ENCODE assay signal across 10 cellular contexts in genomic region chr3:58350627-58351013, GRCh38. TPM values are rescaled to one million over a fixed set of nuclear protein-coding genes. Genes with fewer than 3 reads are reported as not detected.
DNase-seq lines count a peak whose midpoint lies in the region; ATAC-seq and TF ChIP-seq lines count a peak whose summit lies in the region.
"Had no signal": no experiment of that assay in that cellular context is flagged by ENCODE, and none has a peak within 500 bp of the region (broad histone marks: within the 10 kb centered on the region; RNA-seq: fewer than 3 reads in every experiment).

No MANE protein-coding gene starts in this region.

- H3K36me3 ChIP-seq in neural progenitor cell, result no peaks in the 10 kb centered on the region

- no peaks in the 10 kb centered on the region for H3K27me3 Mint-ChIP-seq in activated T-cell treated with anti-CD3 and anti-CD28 coated beads, Interleukin-2, amount 50 U/mL, for 72 hours (ENCODE audit: low read depth)
- no peaks in the 10 kb centered on the region for H3K27me3 Mint-ChIP-seq in activated T-cell treated with anti-CD3 and anti-CD28 coated beads, Interleukin-2, amount 50 U/mL, for 4 hours (ENCODE audit: low read depth)
- no peaks in the 10 kb centered on the region for H3K27me3 Mint-ChIP-seq in stimulated activated memory B cell treated with anti-CD40 and anti-IgM and Interleukin-4, amounts not matched to agents 10 μg/mL and 1 μg/mL and 100 μg/mL, for 72 hours
- H3K27me3 Mint-ChIP-seq in neural progenitor cell (ENCODE audit: insufficient read depth, low read depth), result peaks cover 2% of the 10 kb centered on the region

- peak overlapping the region; percentile 5 to 68 for H3K4me3 Mint-ChIP-seq in activated T-cell treated with anti-CD3 and anti-CD28 coated beads, Interleukin-2, amount 50 U/mL, for 72 hours
- no peak overlapping the region for H3K4me3 Mint-ChIP-seq in activated T-cell treated with anti-CD3 and anti-CD28 coated beads, Interleukin-2, amount 50 U/mL, for 4 hours
- peak overlapping the region; percentile 72 for H3K4me3 Mint-ChIP-seq in stimulated activated memory B cell treated with anti-CD40 and anti-IgM and Interleukin-4, amounts not matched to agents 10 μg/mL and 1 μg/mL and 100 μg/mL, for 72 hours
- no peak overlapping the region for H3K4me3 Mint-ChIP-seq in neural progenitor cell
- H3K4me3 Mint-ChIP-seq: neural crest cell had no signal

- H3F3A ChIP-seq in neural progenitor cell (ENCODE audit: low read depth), result no peaks in the 10 kb centered on the region

- H3K4me2 ChIP-seq in neural progenitor cell, result no peak overlapping the region

- no peaks in the 10 kb centered on the region for H3K9me3 ChIP-seq in neural progenitor cell (ENCODE audit: low read depth)

- H4K20me1 ChIP-seq in neural progenitor cell (ENCODE audit: low read depth), result no peaks in the 10 kb centered on the region

- H3K36me3 Mint-ChIP-seq in activated T-cell treated with anti-CD3 and anti-CD28 coated beads, Interleukin-2, amount 50 U/mL, for 72 hours (ENCODE audit: insufficient read depth in 2 of 2), result peaks cover 8 to 21% of the 10 kb centered on the region in 2 donors
- peaks cover 5% of the 10 kb centered on the region for H3K36me3 Mint-ChIP-seq in activated T-cell treated with anti-CD3 and anti-CD28 coated beads, Interleukin-2, amount 50 U/mL, for 4 hours (ENCODE audit: insufficient read depth)
- H3K36me3 Mint-ChIP-seq in stimulated activated memory B cell treated with anti-CD40 and anti-IgM and Interleukin-4, amounts not matched to agents 10 μg/mL and 1 μg/mL and 100 μg/mL, for 72 hours, result peaks cover 6% of the 10 kb centered on the region
- peaks cover 2% of the 10 kb centered on the region for H3K36me3 Mint-ChIP-seq in neural progenitor cell

- H3K27ac Mint-ChIP-seq in activated T-cell treated with anti-CD3 and anti-CD28 coated beads, Interleukin-2, amount 50 U/mL, for 72 hours, result no peak overlapping the region
- H3K27ac Mint-ChIP-seq in stimulated activated memory B cell treated with anti-CD40 and anti-IgM and Interleukin-4, amounts not matched to agents 10 μg/mL and 1 μg/mL and 100 μg/mL, for 72 hours, result peak overlapping the region; percentile 87
- no peak overlapping the region for H3K27ac Mint-ChIP-seq in neural progenitor cell

- H3K9me3 Mint-ChIP-seq in activated T-cell treated with anti-CD3 and anti-CD28 coated beads, Interleukin-2, amount 50 U/mL, for 72 hours, result no peaks in the 10 kb centered on the region
- H3K9me3 Mint-ChIP-seq in activated T-cell treated with anti-CD3 and anti-CD28 coated beads, Interleukin-2, amount 50 U/mL, for 4 hours, result no peaks in the 10 kb centered on the region
- no peaks in the 10 kb centered on the region for H3K9me3 Mint-ChIP-seq in stimulated activated memory B cell treated with anti-CD40 and anti-IgM and Interleukin-4, amounts not matched to agents 10 μg/mL and 1 μg/mL and 100 μg/mL, for 72 hours
- no peaks in the 10 kb centered on the region for H3K9me3 Mint-ChIP-seq in neural progenitor cell
- H3K9me3 Mint-ChIP-seq: neural crest cell had no signal

- no peaks in the 10 kb centered on the region for H3K27me3 ChIP-seq in neural progenitor cell

- H3K4me1 ChIP-seq in neural progenitor cell, result no peaks in the 10 kb centered on the region

- no peak for DNase-seq in activated T-cell treated with anti-CD3 and anti-CD28 coated beads, Interleukin-2, amount 50 U/mL, for 72 hours
- no peak for DNase-seq in activated T-cell treated with anti-CD3 and anti-CD28 coated beads, Interleukin-2, amount 50 U/mL, for 4 hours
- DNase-seq in NOMO-1 (lab: John Stamatoyannopoulos, UW; ENCODE audit: unreplicated experiment in 2 of 2) (peak; percentile 26 to 88), choroid plexus epithelial cell (ENCODE audit: low read depth) (peak; percentile 49), neural progenitor cell (ENCODE audit: low spot score) (no peak)
- DNase-seq in activated CD4-positive, alpha-beta T cell treated with anti-CD3 and anti-CD28 coated beads for 4 hours, result no peak
- DNase-seq: activated T-cell treated with anti-CD3 and anti-CD28 coated beads, Interleukin-2, amount 50 U/mL, for 48 hours had no signal

- H3K4me3 ChIP-seq in choroid plexus epithelial cell (ENCODE audit: low read depth, low read length) (no peak overlapping the region), neural progenitor cell (no peak overlapping the region)

- H3K4me1 Mint-ChIP-seq in activated T-cell treated with anti-CD3 and anti-CD28 coated beads, Interleukin-2, amount 50 U/mL, for 72 hours (ENCODE audit: low read depth), result peaks cover 80% of the 10 kb centered on the region
- peaks cover 62% of the 10 kb centered on the region for H3K4me1 Mint-ChIP-seq in activated T-cell treated with anti-CD3 and anti-CD28 coated beads, Interleukin-2, amount 50 U/mL, for 4 hours (ENCODE audit: low read depth)
- H3K4me1 Mint-ChIP-seq in stimulated activated memory B cell treated with anti-CD40 and anti-IgM and Interleukin-4, amounts not matched to agents 10 μg/mL and 1 μg/mL and 100 μg/mL, for 72 hours, result peaks cover 93% of the 10 kb centered on the region
- peaks cover 9% of the 10 kb centered on the region for H3K4me1 Mint-ChIP-seq in neural progenitor cell

- no peak overlapping the region for H3K9ac ChIP-seq in neural progenitor cell

- ATAC-seq in activated T-cell treated with anti-CD3 and anti-CD28 coated beads, Interleukin-2, amount 50 U/mL, for 72 hours (replicated peaks in 1 of 2), result no peak
- ATAC-seq in activated T-cell treated with anti-CD3 and anti-CD28 coated beads, Interleukin-2, amount 50 U/mL, for 4 hours, result no peak
- no peak for ATAC-seq in stimulated activated memory B cell treated with anti-CD40 and anti-IgM and Interleukin-4, amounts not matched to agents 10 μg/mL and 1 μg/mL and 100 μg/mL, for 72 hours
- ATAC-seq in activated CD4-positive, CD25-positive, alpha-beta regulatory T cell treated with anti-CD3 and anti-CD28 coated beads, Interleukin-2, amount 50 U/mL, for 24 hours, result no peak

- no peak overlapping the region for H2AFZ ChIP-seq in neural progenitor cell (replicated peaks)

- no peaks in the 10 kb centered on the region for H3K79me2 ChIP-seq in neural progenitor cell (ENCODE audit: low read depth)

- TF ChIP-seq CTCF in choroid plexus epithelial cell (conservative IDR thresholded peaks at IDR 0.05; ENCODE audit: low read depth, low read length), result no peak
- no peak for TF ChIP-seq CTCF in neural progenitor cell (IDR thresholded peaks at IDR 0.05)

- H3K27ac ChIP-seq in neural progenitor cell, result no peak overlapping the region

RNA-seq across cellular contexts. Expression of gene PXK, which starts 17.9 kb away (rescaled TPM):
- 10 to 100 TPM; 76.1 to 79.0 TPM for total RNA-seq in activated T-cell treated with anti-CD3 and anti-CD28 coated beads, Interleukin-2, amount 50 U/mL, for 72 hours
- total RNA-seq in activated T-cell treated with anti-CD3 and anti-CD28 coated beads, Interleukin-2, amount 50 U/mL, for 4 hours, result 10 to 100 TPM; 30.1 to 40.2 (median 32.2) TPM
- 11.1 and 14.3 TPM in 2 replicates for total RNA-seq in neural progenitor cell (ENCODE audit: low replicate concordance)

RNA-seq across cellular contexts. Expression of gene HTD2, which starts 44.3 kb away (rescaled TPM):
- 10 to 100 TPM in 1 of 2 donors, 1 to 10 TPM in 1; 7.9 to 11.4 TPM for total RNA-seq in activated T-cell treated with anti-CD3 and anti-CD28 coated beads, Interleukin-2, amount 50 U/mL, for 72 hours
- total RNA-seq in activated T-cell treated with anti-CD3 and anti-CD28 coated beads, Interleukin-2, amount 50 U/mL, for 4 hours, result 10 to 100 TPM; 14.4 to 16.1 (median 15.9) TPM
- total RNA-seq in neural progenitor cell (ENCODE audit: low replicate concordance), result 14.0 and 29.5 TPM in 2 replicates

RNA-seq across cellular contexts. Expression of gene RPP14, which starts 44.6 kb away (rescaled TPM):
- total RNA-seq in activated T-cell treated with anti-CD3 and anti-CD28 coated beads, Interleukin-2, amount 50 U/mL, for 72 hours, result 10 to 100 TPM; 16.6 to 17.2 TPM
- total RNA-seq in activated T-cell treated with anti-CD3 and anti-CD28 coated beads, Interleukin-2, amount 50 U/mL, for 4 hours, result 10 to 100 TPM; 21.6 to 24.8 (median 23.8) TPM
- 16.4 and 17.8 TPM in 2 replicates for total RNA-seq in neural progenitor cell (ENCODE audit: low replicate concordance)

Comparison
In these comparisons a context has a peak if more than half of its experiments do, and no peak if none do; other contexts are left out.
1. H3K4me3 Mint-ChIP-seq: peak in activated T-cell treated with anti-CD3 and anti-CD28 coated beads, Interleukin-2, amount 50 U/mL, for 72 hours (2 of 2) and stimulated activated memory B cell treated with anti-CD40 and anti-IgM and Interleukin-4, amounts not matched to agents 10 μg/mL and 1 μg/mL and 100 μg/mL, for 72 hours (single experiment); none in activated T-cell treated with anti-CD3 and anti-CD28 coated beads, Interleukin-2, amount 50 U/mL, for 4 hours (single experiment) and neural progenitor cell (single experiment).
2. DNase-seq: peak in NOMO-1 (2 of 2) and choroid plexus epithelial cell (single experiment); none in activated T-cell treated with anti-CD3 and anti-CD28 coated beads, Interleukin-2, amount 50 U/mL, for 72 hours (0 of 2), activated T-cell treated with anti-CD3 and anti-CD28 coated beads, Interleukin-2, amount 50 U/mL, for 4 hours (single experiment), neural progenitor cell (single experiment) and activated CD4-positive, alpha-beta T cell treated with anti-CD3 and anti-CD28 coated beads for 4 hours (0 of 2).